23 cellular contexts compared by ENCODE assay signal in genomic region chr13:98581377-98581776, GRCh38. TPM values are rescaled to one million over a fixed set of nuclear protein-coding genes. Genes with fewer than 3 reads are reported as not detected.
DNase-seq lines count a peak whose midpoint lies in the region; ATAC-seq and TF ChIP-seq lines count a peak whose summit lies in the region.
"Had no signal": no experiment of that assay in that cellular context is flagged by ENCODE, and none has a peak within 500 bp of the region (broad histone marks: within the 10 kb centered on the region; RNA-seq: fewer than 3 reads in every experiment).

No MANE protein-coding gene starts in this region.

- peak overlapping the region; percentile 52 for H3K9ac ChIP-seq in mesenchymal stem cell (ENCODE audit: low read length)

- CTCF ChIA-PET in activated CD8-positive, alpha-beta memory T cell treated with anti-CD3 and anti-CD28 coated beads, Interleukin-2, amount 10 ng/mL, durations not matched to agents 7 days and 5 days (lab: Charles Lee): interaction anchor here (1.2 kb wide), 1 partner anchor 685 kb away, joined by 3 read pairs; no protein-coding TSS in a partner anchor

- H4K91ac ChIP-seq in mesenchymal stem cell (ENCODE audit: low read length): no peak overlapping the region

- peaks cover 2% of the 10 kb centered on the region for H3K36me3 Mint-ChIP-seq in activated CD8-positive, alpha-beta memory T cell treated with anti-CD3 and anti-CD28 coated beads, Interleukin-2, amount 10 ng/mL, durations not matched to agents 7 days and 5 days
- H3K36me3 Mint-ChIP-seq: activated naive CD4-positive, alpha-beta T cell treated with anti-CD3 and anti-CD28 coated beads, Interleukin-2, amount 50 U/mL, for 72 hours; CD4-positive, alpha-beta memory T cell had no signal

- 100% methylated on average over 2 of the region's 2 CpGs for WGBS in mesenchymal stem cell
- 93 to 97% methylated on average over 2 of the region's 2 CpGs for WGBS in sigmoid colon, 2 donors

- intact Hi-C loops in sigmoid colon (cut with DNase I): no loop called here

- no peak overlapping the region for H3K4ac ChIP-seq in mesenchymal stem cell (ENCODE audit: low read depth in 1 of 2, low read length in 2 of 2)

- no peak overlapping the region for H3K23ac ChIP-seq in mesenchymal stem cell (ENCODE audit: low read length in 2 of 2)

- H3K4me2 ChIP-seq in mesenchymal stem cell (ENCODE audit: low read length, poor library complexity, severe bottlenecking): no peak overlapping the region

- H3K4me3 ChIP-seq in mesenchymal stem cell (ENCODE audit: insufficient read depth in 1 of 2, low read depth in 1 of 2, low read length in 2 of 2): no peak overlapping the region
- no peak overlapping the region for H3K4me3 ChIP-seq in sigmoid colon
- H3K4me3 ChIP-seq: gastroesophageal sphincter, SJSA1, skin epidermis, vagina had no signal

- DNase-seq in activated CD8-positive, alpha-beta memory T cell treated with anti-CD3 and anti-CD28 coated beads, Interleukin-2, amount 50 U/mL, for 48 hours: peak; percentile 25
- no peak for DNase-seq in activated CD8-positive, alpha-beta memory T cell treated with anti-CD3 and anti-CD28 coated beads, Interleukin-2, amount 10 ng/mL, durations not matched to agents 7 days and 5 days
- DNase-seq in mesenchymal stem cell (no peak), sigmoid colon (no peak), NCI-H2227 (lab: John Stamatoyannopoulos, UW; ENCODE audit: unreplicated experiment) (no peak), mucosa of gallbladder (ENCODE audit: low spot score) (no peak)
- DNase-seq in central memory CD4-positive, alpha-beta T cell: no peak
- DNase-seq: activated CD4-positive, alpha-beta memory T cell treated with anti-CD3 and anti-CD28 coated beads, Interleukin-2, amount 10 ng/mL, durations not matched to agents 7 days and 5 days; CD4-positive, alpha-beta memory T cell; hippocampal formation; KBM-7; left cardiac atrium; NCI-H2081; NCI-H226; occipital lobe; stimulated activated CD4-positive, alpha-beta T cell treated with anti-CD3 and anti-CD28 coated beads, Interleukin-2, amount 100 ng/mL, for 24 hours had no signal

- no peak for TF ChIP-seq POLR2A in sigmoid colon (IDR thresholded peaks at IDR 0.05)

- H3K27ac Mint-ChIP-seq in activated CD8-positive, alpha-beta memory T cell treated with anti-CD3 and anti-CD28 coated beads, Interleukin-2, amount 10 ng/mL, durations not matched to agents 7 days and 5 days: no peak overlapping the region
- H3K27ac Mint-ChIP-seq: activated CD4-positive, alpha-beta memory T cell treated with anti-CD3 and anti-CD28 coated beads, Interleukin-2, amount 10 ng/mL, durations not matched to agents 7 days and 5 days; activated naive CD4-positive, alpha-beta T cell treated with anti-CD3 and anti-CD28 coated beads, Interleukin-2, amount 50 U/mL, for 72 hours had no signal

- no peak overlapping the region for H2BK15ac ChIP-seq in mesenchymal stem cell (ENCODE audit: low read depth, poor library complexity, severe bottlenecking)

- ATAC-seq in activated CD8-positive, alpha-beta memory T cell treated with anti-CD3 and anti-CD28 coated beads, Interleukin-2, amount 10 ng/mL, durations not matched to agents 7 days and 5 days: no peak
- ATAC-seq in HG03354 (IDR thresholded peaks at IDR 0.05; ENCODE audit: poor library complexity, severe bottlenecking, unreplicated experiment): no peak
- ATAC-seq: gastroesophageal sphincter had no signal

- H2BK5ac ChIP-seq in mesenchymal stem cell (ENCODE audit: low read depth, low read length, poor library complexity, severe bottlenecking): no peak overlapping the region

- H3K18ac ChIP-seq in mesenchymal stem cell (ENCODE audit: low read depth in 1 of 2, low read length in 2 of 2): no peak overlapping the region

- no peaks in the 10 kb centered on the region for H3K27me3 Mint-ChIP-seq in activated CD8-positive, alpha-beta memory T cell treated with anti-CD3 and anti-CD28 coated beads, Interleukin-2, amount 10 ng/mL, durations not matched to agents 7 days and 5 days
- H3K27me3 Mint-ChIP-seq: activated CD4-positive, alpha-beta memory T cell treated with anti-CD3 and anti-CD28 coated beads, Interleukin-2, amount 10 ng/mL, durations not matched to agents 7 days and 5 days; CD4-positive, alpha-beta memory T cell had no signal

- no peaks in the 10 kb centered on the region for H3K27me3 ChIP-seq in mesenchymal stem cell (ENCODE audit: control insufficient read depth in 1 of 2, insufficient read depth in 1 of 2, low read length in 2 of 2)
- H3K27me3 ChIP-seq in sigmoid colon: no peaks in the 10 kb centered on the region
- H3K27me3 ChIP-seq: gastroesophageal sphincter, SJSA1, vagina had no signal

- no peak overlapping the region for H2BK120ac ChIP-seq in mesenchymal stem cell (ENCODE audit: low read depth, low read length)

- peaks cover 10% of the 10 kb centered on the region for H3K4me1 ChIP-seq in mesenchymal stem cell (ENCODE audit: control insufficient read depth, insufficient read depth, low read depth, low read length)
- H3K4me1 ChIP-seq in sigmoid colon: peaks cover 0 to 28% (median 25%) of the 10 kb centered on the region in 4 donors

- peaks cover 2% of the 10 kb centered on the region for H3K79me1 ChIP-seq in mesenchymal stem cell (replicated peaks; ENCODE audit: low read length, poor library complexity, severe bottlenecking)

- H3K4me1 Mint-ChIP-seq in activated CD8-positive, alpha-beta memory T cell treated with anti-CD3 and anti-CD28 coated beads, Interleukin-2, amount 10 ng/mL, durations not matched to agents 7 days and 5 days: peaks cover 24% of the 10 kb centered on the region

- H3K36me3 ChIP-seq in mesenchymal stem cell (ENCODE audit: control insufficient read depth in 1 of 2, insufficient read depth in 2 of 2, low read depth in 1 of 2, low read length in 2 of 2) (peaks cover 0 to 14% of the 10 kb centered on the region in 2 experiments), sigmoid colon (no peaks in the 10 kb centered on the region)
- H3K36me3 ChIP-seq: gastroesophageal sphincter, vagina had no signal

- no peak overlapping the region for H2AFZ ChIP-seq in mesenchymal stem cell (ENCODE audit: low read depth, low read length)

- TF ChIP-seq EP300 in sigmoid colon (IDR thresholded peaks at IDR 0.05): no peak

- no peak for TF ChIP-seq CTCF in sigmoid colon (IDR thresholded peaks at IDR 0.05)

- no peak overlapping the region for H2AK5ac ChIP-seq in mesenchymal stem cell (ENCODE audit: low read length, severe bottlenecking)

- no peaks in the 10 kb centered on the region for H3K9me3 ChIP-seq in mesenchymal stem cell (ENCODE audit: control insufficient read depth, low read length)
- no peaks in the 10 kb centered on the region for H3K9me3 ChIP-seq in sigmoid colon
- H3K9me3 ChIP-seq: gastroesophageal sphincter, SJSA1, vagina had no signal

- no peak overlapping the region for H3K27ac ChIP-seq in mesenchymal stem cell (ENCODE audit: low read length, poor library complexity, severe bottlenecking)
- H3K27ac ChIP-seq in sigmoid colon: peak overlapping the region in 3 of 4 donors; percentile 12 to 76 (median 55)
- H3K27ac ChIP-seq: SJSA1 had no signal

- H3K14ac ChIP-seq in mesenchymal stem cell (ENCODE audit: low read length in 2 of 2): no peak overlapping the region

- H2BK12ac ChIP-seq in mesenchymal stem cell (ENCODE audit: low read length in 2 of 2): no peak overlapping the region

- no peak overlapping the region for H3K4me3 Mint-ChIP-seq in activated CD8-positive, alpha-beta memory T cell treated with anti-CD3 and anti-CD28 coated beads, Interleukin-2, amount 10 ng/mL, durations not matched to agents 7 days and 5 days
- H3K4me3 Mint-ChIP-seq: activated CD4-positive, alpha-beta memory T cell treated with anti-CD3 and anti-CD28 coated beads, Interleukin-2, amount 10 ng/mL, durations not matched to agents 7 days and 5 days; CD4-positive, alpha-beta memory T cell; T-helper 1 cell treated with Interleukin-12 subunit alpha and Interleukin-12 subunit beta and Interleukin-4 antibody, amounts not matched to agents 30 μg/mL and 1 μg/mL, for 36 hours had no signal

- no peaks in the 10 kb centered on the region for H3K9me3 Mint-ChIP-seq in activated CD8-positive, alpha-beta memory T cell treated with anti-CD3 and anti-CD28 coated beads, Interleukin-2, amount 10 ng/mL, durations not matched to agents 7 days and 5 days (ENCODE audit: low read depth)
- H3K9me3 Mint-ChIP-seq: activated CD4-positive, alpha-beta memory T cell treated with anti-CD3 and anti-CD28 coated beads, Interleukin-2, amount 10 ng/mL, durations not matched to agents 7 days and 5 days; activated naive CD4-positive, alpha-beta T cell treated with anti-CD3 and anti-CD28 coated beads, Interleukin-2, amount 50 U/mL, for 72 hours; CD4-positive, alpha-beta memory T cell; T-helper 1 cell treated with Interleukin-12 subunit alpha and Interleukin-12 subunit beta and Interleukin-4 antibody, amounts not matched to agents 30 μg/mL and 1 μg/mL, for 36 hours had no signal

- H4K8ac ChIP-seq in mesenchymal stem cell (ENCODE audit: low read length): no peak overlapping the region

RNA-seq across cellular contexts. Expression of gene STK24, which starts 4.5 kb away (rescaled TPM):
- total RNA-seq in activated CD8-positive, alpha-beta memory T cell treated with anti-CD3 and anti-CD28 coated beads, Interleukin-2, amount 10 ng/mL, durations not matched to agents 7 days and 5 days: 100 to 1,000 TPM; 134 to 148 TPM
- 136 TPM for polyA plus RNA-seq in mesenchymal stem cell (2013, experiment 1 of 2)
- 138 TPM for polyA plus RNA-seq in mesenchymal stem cell (2013, experiment 2 of 2)
- total RNA-seq in sigmoid colon (10 to 100 TPM; 59.7 to 78.9 (median 64.4) TPM), mucosa of gallbladder (113 TPM)
- 100 to 1,000 TPM; 104 to 200 (median 118) TPM for polyA plus RNA-seq in sigmoid colon
